In genomic region chr19:17098326-17098725, GRCh38 we compare ENCODE assay signal across 15 cellular contexts. TPM values are rescaled to one million over a fixed set of nuclear protein-coding genes. Genes with fewer than 3 reads are reported as not detected.
DNase-seq lines count a peak whose midpoint lies in the region; ATAC-seq and TF ChIP-seq lines count a peak whose summit lies in the region.
"Had no signal": no experiment of that assay in that cellular context is flagged by ENCODE, and none has a peak within 500 bp of the region (broad histone marks: within the 10 kb centered on the region; RNA-seq: fewer than 3 reads in every experiment).

No MANE protein-coding gene starts in this region.

- in situ Hi-C loops in transverse colon (cut with MboI; ENCODE audit: low pct_ligation_motif_present in 1 of 4, low pct_unique_long_range_greater_than_20kb in 1 of 4, low sequenced_read_pairs in 3 of 4) = no loop called here

- H3K4me3 ChIP-seq in left ventricle myocardium inferior = no peak overlapping the region
- no peak overlapping the region for H3K4me3 ChIP-seq in right atrium auricular region
- H3K4me3 ChIP-seq in endodermal cell (ENCODE audit: low read length) = no peak overlapping the region
- H3K4me3 ChIP-seq in transverse colon = no peak overlapping the region
- H3K4me3 ChIP-seq: prostate gland, upper lobe of left lung had no signal

- H3K4me1 ChIP-seq in left ventricle myocardium inferior = peaks cover 42% of the 10 kb centered on the region
- peaks cover 0 to 46% of the 10 kb centered on the region in 2 donors for H3K4me1 ChIP-seq in right atrium auricular region
- no peaks in the 10 kb centered on the region for H3K4me1 ChIP-seq in endodermal cell (ENCODE audit: control insufficient read depth, insufficient read depth, low read length)
- peaks cover 8 to 25% (median 20%) of the 10 kb centered on the region in 4 donors for H3K4me1 ChIP-seq in transverse colon
- H3K4me1 ChIP-seq: prostate gland had no signal

- intact Hi-C loops in left ventricle myocardium inferior (cut with micrococcal nuclease) = no loop called here
- intact Hi-C loops in transverse colon (cut with DNase I; ENCODE audit: low total_unique reads) = no loop called here

- DNase-seq in left ventricle myocardium inferior = no peak
- DNase-seq in right atrium auricular region (ENCODE audit: low spot score) = no peak
- no peak for DNase-seq in endodermal cell
- no peak for DNase-seq in nephron progenitor cell
- no peak for DNase-seq in transverse colon
- DNase-seq in cerebellar nuclear complex (lab: John Stamatoyannopoulos, UW) = no peak
- DNase-seq: activated naive CD4-positive, alpha-beta T cell treated with anti-CD3 and anti-CD28 coated beads, Interleukin-2, amount 50 U/mL, for 16 hours; central memory CD4-positive, alpha-beta T cell; NCI-H2029 treated with DMSO at 0.1 percent for 48 hours; NCI-H748 treated with DMSO at 0.1 percent for 48 hours; WERI-Rb-1 had no signal

- H3K9me3 Mint-ChIP-seq in endodermal cell (peaks cover 12% of the 10 kb centered on the region), nephron progenitor cell (peaks cover 28% of the 10 kb centered on the region)

- peaks cover 43% of the 10 kb centered on the region for H3K36me3 Mint-ChIP-seq in endodermal cell (ENCODE audit: low read depth)
- peaks cover 59% of the 10 kb centered on the region for H3K36me3 Mint-ChIP-seq in nephron progenitor cell (ENCODE audit: low read depth)

- H3K27me3 Mint-ChIP-seq in endodermal cell (ENCODE audit: insufficient read depth) = no peaks in the 10 kb centered on the region
- H3K27me3 Mint-ChIP-seq in nephron progenitor cell (ENCODE audit: low read depth, poor library complexity) = no peaks in the 10 kb centered on the region

- no peak overlapping the region for H3K9ac ChIP-seq in endodermal cell (ENCODE audit: extremely low read depth, low read length, poor library complexity, severe bottlenecking)

- H3K4me1 Mint-ChIP-seq in endodermal cell (peaks cover 2% of the 10 kb centered on the region), nephron progenitor cell (peaks cover 21% of the 10 kb centered on the region)

- H3K4me3 Mint-ChIP-seq in endodermal cell (no peak overlapping the region), nephron progenitor cell (no peak overlapping the region)

- TF ChIP-seq CTCF in left ventricle myocardium inferior (IDR thresholded peaks at IDR 0.05; ENCODE audit: borderline replicate concordance) (no peak), right atrium auricular region (IDR thresholded peaks at IDR 0.05) (no peak), endodermal cell (conservative IDR thresholded peaks at IDR 0.05) (no peak), nephron progenitor cell (IDR thresholded peaks at IDR 0.05) (no peak), transverse colon (IDR thresholded peaks at IDR 0.05) (no peak)

- no peaks in the 10 kb centered on the region for H3K9me3 ChIP-seq in left ventricle myocardium inferior (replicated peaks)
- no peaks in the 10 kb centered on the region for H3K9me3 ChIP-seq in right atrium auricular region
- peaks cover 17% of the 10 kb centered on the region for H3K9me3 ChIP-seq in endodermal cell (ENCODE audit: control insufficient read depth, low read length)
- no peaks in the 10 kb centered on the region for H3K9me3 ChIP-seq in transverse colon
- H3K9me3 ChIP-seq: prostate gland, upper lobe of left lung had no signal

- no peak for TF ChIP-seq EP300 in transverse colon (IDR thresholded peaks at IDR 0.05; ENCODE audit: low read depth)

- peak overlapping the region; percentile 58 for H3K27ac ChIP-seq in left ventricle myocardium inferior (replicated peaks)
- peak overlapping the region in 1 of 2 donors; percentile 42 for H3K27ac ChIP-seq in right atrium auricular region
- no peak overlapping the region for H3K27ac ChIP-seq in endodermal cell (ENCODE audit: low read depth, low read length)
- peak overlapping the region; percentile 40 to 55 (median 43) for H3K27ac ChIP-seq in transverse colon
- H3K27ac ChIP-seq: prostate gland, WERI-Rb-1 had no signal

- TF ChIP-seq POLR2A in transverse colon (IDR thresholded peaks at IDR 0.05) = no peak

- ATAC-seq in HG02623 (IDR thresholded peaks at IDR 0.05; ENCODE audit: unreplicated experiment) (no peak), GM21717 (IDR thresholded peaks at IDR 0.05; ENCODE audit: unreplicated experiment) (no peak)

- H3K27me3 ChIP-seq in left ventricle myocardium inferior (ENCODE audit: low read depth) (no peaks in the 10 kb centered on the region), right atrium auricular region (no peaks in the 10 kb centered on the region), endodermal cell (ENCODE audit: control insufficient read depth, insufficient read depth, low read length, poor library complexity, severe bottlenecking) (no peaks in the 10 kb centered on the region), transverse colon (no peaks in the 10 kb centered on the region)
- H3K27me3 ChIP-seq: upper lobe of left lung had no signal

- H3K27ac Mint-ChIP-seq in endodermal cell (peak overlapping the region; percentile 13), nephron progenitor cell (peak overlapping the region; percentile 96)

- 86 to 92% methylated on average over 9 of the region's 9 CpGs for WGBS in endodermal cell (ENCODE audit: insufficient coverage in 1 of 2, insufficient read length in 1 of 2), 2 experiments
- WGBS in transverse colon (ENCODE audit: low coverage in 1 of 2), 2 donors = 89 to 94% methylated on average over 5 to 9 of the region's 9 CpGs

- peaks cover 21% of the 10 kb centered on the region for H3K36me3 ChIP-seq in left ventricle myocardium inferior
- peaks cover 21% of the 10 kb centered on the region for H3K36me3 ChIP-seq in right atrium auricular region
- peaks cover 24% of the 10 kb centered on the region for H3K36me3 ChIP-seq in endodermal cell (ENCODE audit: control insufficient read depth, insufficient read depth, low read length)
- peaks cover 0 to 13% (median 4%) of the 10 kb centered on the region in 4 donors for H3K36me3 ChIP-seq in transverse colon

RNA-seq across cellular contexts. Expression of gene MYO9B, which starts 22.7 kb away (rescaled TPM):
- 30.7 TPM for total RNA-seq in left ventricle myocardium inferior
- 10 to 100 TPM; 25.4 to 40.8 TPM for total RNA-seq in right atrium auricular region
- 10 to 100 TPM; 79.4 to 96.8 TPM for total RNA-seq in endodermal cell
- 92.6 TPM for polyA plus RNA-seq in endodermal cell (2013, experiment 1 of 2)
- polyA plus RNA-seq in endodermal cell (2013, experiment 2 of 2) = 90.7 TPM
- 100 to 1,000 TPM; 102 to 246 (median 151) TPM for total RNA-seq in transverse colon

RNA-seq across cellular contexts. Expression of gene HAUS8, which starts 23.1 kb away (rescaled TPM):
- total RNA-seq in left ventricle myocardium inferior (3.5 TPM), right atrium auricular region (1 to 10 TPM; 2.5 to 5.0 TPM), endodermal cell (10 to 100 TPM; 19.4 to 19.9 TPM), transverse colon (10 to 100 TPM in 2 of 4 donors, 1 to 10 TPM in 2; 4.4 to 13.8 (median 10.3) TPM)
- polyA plus RNA-seq in endodermal cell (2013, experiment 1 of 2) = 26.3 TPM
- polyA plus RNA-seq in endodermal cell (2013, experiment 2 of 2) = 17.7 TPM
